ENCODE assay signal across 10 cellular contexts in genomic region chr3:14451844-14452533, GRCh38. TPM values are rescaled to one million over a fixed set of nuclear protein-coding genes. Genes with fewer than 3 reads are reported as not detected.
DNase-seq lines count a peak whose midpoint lies in the region; ATAC-seq and TF ChIP-seq lines count a peak whose summit lies in the region.
"Had no signal": no experiment of that assay in that cellular context is flagged by ENCODE, and none has a peak within 500 bp of the region (broad histone marks: within the 10 kb centered on the region; RNA-seq: fewer than 3 reads in every experiment).

No MANE protein-coding gene starts in this region.

- ATAC-seq in RWPE2 (ENCODE audit: low read depth) (peak; percentile 43), T-helper 17 cell (no peak), GM18907 (IDR thresholded peaks at IDR 0.05; ENCODE audit: unreplicated experiment) (no peak)

- peaks cover 9% of the 10 kb centered on the region for H3K4me1 Mint-ChIP-seq in T-helper 17 cell

- POLR2A ChIA-PET in BJ (lab: Charles Lee): interaction anchor here (0.7 to 1.9 kb wide), 3 partner anchors 37 to 245 kb away, joined by 3 to 4 read pairs (median 4); no protein-coding TSS in a partner anchor

- CTCF ChIA-PET in BJ (lab: Yijun Ruan, JAX): interaction anchor here (0.7 to 2.1 kb wide), 8 partner anchors 10 to 190 kb away, joined by 3 to 11 read pairs (median 4); no protein-coding TSS in a partner anchor

- TF ChIP-seq CTCF in BJ (IDR thresholded peaks at IDR 0.05; ENCODE audit: insufficient read depth, low read depth, low read length) (no peak), RWPE2 (IDR thresholded peaks at IDR 0.05; ENCODE audit: poor library complexity, severe bottlenecking) (no peak), fibroblast of pulmonary artery (IDR thresholded peaks at IDR 0.05; ENCODE audit: low read length, missing control alignments) (no peak)

- peak; percentile 84 for DNase-seq in BJ (ENCODE audit: low read depth)
- DNase-seq in RWPE2 (ENCODE audit: low spot score): no peak
- peak; percentile 92 for DNase-seq in fibroblast of pulmonary artery (ENCODE audit: low read depth)
- peak; percentile 78 for DNase-seq in pons (ENCODE audit: low spot score)
- no peak for DNase-seq in T-helper 17 cell
- no peak for DNase-seq in NOMO-1 treated with dmso at 0.1 percent for 144 hours (lab: John Stamatoyannopoulos, UW; ENCODE audit: unreplicated experiment)
- DNase-seq in middle frontal gyrus (ENCODE audit: extremely low spot score, low spot score): no peak
- DNase-seq: NK-92 treated with Interleukin-12 subunit alpha and Interleukin-12 subunit beta, amount 100 ng/mL, for 24 hours had no signal

- H3K4me3 ChIP-seq in BJ (ENCODE audit: low read depth, low read length) (no peak overlapping the region), RWPE2 (ENCODE audit: severe bottlenecking) (no peak overlapping the region), fibroblast of pulmonary artery (replicated peaks; ENCODE audit: low read depth, low read length) (no peak overlapping the region)

- no peak overlapping the region for H3K27ac Mint-ChIP-seq in T-helper 17 cell
- H3K27ac Mint-ChIP-seq: dendritic cell treated with granulocyte-macrophage colony-stimulating factor and Interleukin-4, amounts not matched to agents 40 ng/mL and 50 ng/mL, for 4 days had no signal

- peaks cover 11% of the 10 kb centered on the region for H3K36me3 Mint-ChIP-seq in T-helper 17 cell (ENCODE audit: low read depth)

- no peaks in the 10 kb centered on the region for H3K9me3 ChIP-seq in RWPE2 (ENCODE audit: severe bottlenecking)
- H3K9me3 ChIP-seq in T-helper 17 cell (ENCODE audit: control insufficient read depth, low read length, poor library complexity, severe bottlenecking): no peaks in the 10 kb centered on the region

- no peaks in the 10 kb centered on the region for H3K27me3 ChIP-seq in BJ (ENCODE audit: control insufficient read depth, insufficient read depth, low read length)
- H3K27me3 ChIP-seq in RWPE2 (ENCODE audit: insufficient read depth, poor library complexity, severe bottlenecking): no peaks in the 10 kb centered on the region

- H3K36me3 ChIP-seq in BJ (ENCODE audit: control insufficient read depth, insufficient read depth, low read length) (peaks cover 55% of the 10 kb centered on the region), RWPE2 (ENCODE audit: low read depth) (peaks cover 7% of the 10 kb centered on the region; the same call in 1 of the 2 replicates)

- H3K27me3 Mint-ChIP-seq in T-helper 17 cell: no peaks in the 10 kb centered on the region
- H3K27me3 Mint-ChIP-seq: dendritic cell treated with granulocyte-macrophage colony-stimulating factor and Interleukin-4, amounts not matched to agents 40 ng/mL and 50 ng/mL, for 4 days had no signal

- H3K27ac ChIP-seq in RWPE2 (ENCODE audit: poor library complexity, severe bottlenecking): peak overlapping the region; percentile 76

- peaks cover 15% of the 10 kb centered on the region for H3K4me1 ChIP-seq in RWPE2 (ENCODE audit: insufficient read depth, poor library complexity, severe bottlenecking)

- H3K4me3 Mint-ChIP-seq in T-helper 17 cell: no peak overlapping the region
- H3K4me3 Mint-ChIP-seq: dendritic cell treated with granulocyte-macrophage colony-stimulating factor and Interleukin-4, amounts not matched to agents 40 ng/mL and 50 ng/mL, for 4 days had no signal

RNA-seq across cellular contexts. Expression of gene SLC6A6, which starts 49.6 kb away (rescaled TPM):
- 61.6 and 114 TPM in 2 replicates for polyA plus RNA-seq in BJ (2011; rRNA removed)
- polyA minus RNA-seq in BJ (2011; rRNA and poly(A)+ RNA removed): 67.9 and 110 TPM in 2 replicates
- 10 to 100 TPM; 51.8 to 68.6 TPM for total RNA-seq in T-helper 17 cell

Comparison
In these comparisons a context has a peak if more than half of its experiments do, and no peak if none do; other contexts are left out.
1. DNase-seq: peak in BJ (single experiment), fibroblast of pulmonary artery (single experiment) and pons (single experiment); none in RWPE2 (single experiment), T-helper 17 cell (0 of 3), NOMO-1 treated with dmso at 0.1 percent for 144 hours (single experiment) and middle frontal gyrus (single experiment).